ENCODE assay signal across 24 cellular contexts in genomic region chr12:105190530-105190929, GRCh38. TPM values are rescaled to one million over a fixed set of nuclear protein-coding genes. Genes with fewer than 3 reads are reported as not detected.
DNase-seq lines count a peak whose midpoint lies in the region; ATAC-seq and TF ChIP-seq lines count a peak whose summit lies in the region.
"Had no signal": no experiment of that assay in that cellular context is flagged by ENCODE, and none has a peak within 500 bp of the region (broad histone marks: within the 10 kb centered on the region; RNA-seq: fewer than 3 reads in every experiment).

No MANE protein-coding gene starts in this region.

- peak overlapping the region; percentile 9 for H3K27ac Mint-ChIP-seq in CD8-positive, alpha-beta T cell
- peak overlapping the region in 2 of 3 donors; percentile 11 to 57 for H3K27ac Mint-ChIP-seq in IgD-negative memory B cell
- peak overlapping the region; percentile 62 for H3K27ac Mint-ChIP-seq in endothelial cell (ENCODE audit: unreplicated experiment)
- H3K27ac Mint-ChIP-seq in neural crest cell (ENCODE audit: unreplicated experiment): peak overlapping the region; percentile 2

- H3K27me3 ChIP-seq in CD8-positive, alpha-beta T cell (ENCODE audit: insufficient read depth, low read length): no peaks in the 10 kb centered on the region
- no peaks in the 10 kb centered on the region for H3K27me3 ChIP-seq in lower lobe of right lung (ENCODE audit: low read depth)
- H3K27me3 ChIP-seq: brain microvascular endothelial cell, vagina had no signal

- DNase-seq in CD8-positive, alpha-beta T cell: no peak
- DNase-seq in endothelial cell (ENCODE audit: low spot score) (no peak), neural crest cell (ENCODE audit: low read depth, low spot score) (no peak), lower lobe of right lung (no peak)
- DNase-seq: activated CD8-positive, alpha-beta memory T cell treated with anti-CD3 and anti-CD28 coated beads for 24 hours; activated gamma-delta T cell treated with Interleukin-2 at 50 U/mL for 16 hours; brain microvascular endothelial cell; H9; hippocampal formation; NCI-H1436 treated with DMSO at 0.1 percent for 48 hours; NCI-H226; NCI-H69; PC-9; Right ventricle myocardium superior; small intestine; stimulated activated naive CD8-positive, alpha-beta T cell treated with anti-CD3 and anti-CD28 coated beads, Interleukin-15, amount 100 ng/mL, for 72 hours; T-helper 2 cell had no signal

- H3K4me1 ChIP-seq in CD8-positive, alpha-beta T cell (ENCODE audit: insufficient read depth, low read length): no peaks in the 10 kb centered on the region
- H3K4me1 ChIP-seq in lower lobe of right lung: no peaks in the 10 kb centered on the region
- H3K4me1 ChIP-seq: vagina had no signal

- H3K27ac ChIP-seq in CD8-positive, alpha-beta T cell (ENCODE audit: low read depth, low read length): no peak overlapping the region
- H3K27ac ChIP-seq in lower lobe of right lung: no peak overlapping the region
- H3K27ac ChIP-seq: brain microvascular endothelial cell, PC-9, thoracic aorta, vagina had no signal

- H3K27me3 Mint-ChIP-seq in CD8-positive, alpha-beta T cell (ENCODE audit: low read depth): no peaks in the 10 kb centered on the region
- H3K27me3 Mint-ChIP-seq in IgD-negative memory B cell (no peaks in the 10 kb centered on the region), endothelial cell (ENCODE audit: unreplicated experiment) (peaks cover 12% of the 10 kb centered on the region), neural crest cell (ENCODE audit: low read depth) (no peaks in the 10 kb centered on the region)
- H3K27me3 Mint-ChIP-seq: stimulated activated naive CD8-positive, alpha-beta T cell treated with anti-CD3 and anti-CD28 coated beads, Interleukin-15, amount 100 ng/mL, for 72 hours had no signal

- H3K4me3 Mint-ChIP-seq in CD8-positive, alpha-beta T cell: no peak overlapping the region
- H3K4me3 Mint-ChIP-seq in IgD-negative memory B cell (no peak overlapping the region), endothelial cell (ENCODE audit: unreplicated experiment) (no peak overlapping the region), neural crest cell (no peak overlapping the region)
- H3K4me3 Mint-ChIP-seq: H9; stimulated activated naive CD8-positive, alpha-beta T cell treated with anti-CD3 and anti-CD28 coated beads, Interleukin-15, amount 100 ng/mL, for 72 hours had no signal

- H3K9me3 ChIP-seq in CD8-positive, alpha-beta T cell (ENCODE audit: low read length): no peaks in the 10 kb centered on the region
- no peaks in the 10 kb centered on the region for H3K9me3 ChIP-seq in lower lobe of right lung
- H3K9me3 ChIP-seq: thoracic aorta, vagina had no signal

- no peaks in the 10 kb centered on the region for H3K9me3 Mint-ChIP-seq in CD8-positive, alpha-beta T cell
- H3K9me3 Mint-ChIP-seq in IgD-negative memory B cell (no peaks in the 10 kb centered on the region), endothelial cell (ENCODE audit: unreplicated experiment) (no peaks in the 10 kb centered on the region), neural crest cell (no peaks in the 10 kb centered on the region)
- H3K9me3 Mint-ChIP-seq: stimulated activated naive CD8-positive, alpha-beta T cell treated with anti-CD3 and anti-CD28 coated beads, Interleukin-15, amount 100 ng/mL, for 72 hours had no signal

- CTCF ChIA-PET in CD8-positive, alpha-beta T cell (lab: Charles Lee): interaction anchor here (1.0 kb wide), 1 partner anchor 11 kb away, joined by 3 read pairs; no protein-coding TSS in a partner anchor

- ATAC-seq in CD8-positive, alpha-beta T cell: no peak
- ATAC-seq in GM19467 (IDR thresholded peaks at IDR 0.05; ENCODE audit: unreplicated experiment) (no peak), HG02571 (IDR thresholded peaks at IDR 0.05; ENCODE audit: unreplicated experiment) (no peak), lower lobe of right lung (no peak)
- ATAC-seq: SK-N-SH treated with all-trans-retinoic acid at 6 μM for 48 hours had no signal

- no peak overlapping the region for H3K4me3 ChIP-seq in CD8-positive, alpha-beta T cell (ENCODE audit: low read depth, low read length)
- H3K4me3 ChIP-seq in lower lobe of right lung: no peak overlapping the region
- H3K4me3 ChIP-seq: lung, PC-9, thoracic aorta, vagina had no signal

- H3K36me3 Mint-ChIP-seq in CD8-positive, alpha-beta T cell: peaks cover 90% of the 10 kb centered on the region
- H3K36me3 Mint-ChIP-seq in IgD-negative memory B cell: peaks cover 5% of the 10 kb centered on the region
- H3K36me3 Mint-ChIP-seq in endothelial cell (ENCODE audit: low read depth, unreplicated experiment): peaks cover 65% of the 10 kb centered on the region
- peaks cover 50% of the 10 kb centered on the region for H3K36me3 Mint-ChIP-seq in neural crest cell (ENCODE audit: low read depth)

- POLR2A ChIA-PET in CD8-positive, alpha-beta T cell (lab: Charles Lee): interaction anchor here (1.2 kb wide), 1 partner anchor 15 kb away, joined by 4 read pairs; no protein-coding TSS in a partner anchor

- H3K36me3 ChIP-seq in CD8-positive, alpha-beta T cell (ENCODE audit: insufficient read depth, low read length): peaks cover 22% of the 10 kb centered on the region
- H3K36me3 ChIP-seq in lower lobe of right lung: peaks cover 98% of the 10 kb centered on the region

- intact Hi-C loops in CD8-positive, alpha-beta T cell (cut with DNase I, micrococcal nuclease): no loop called here
- intact Hi-C loops in lower lobe of right lung (cut with DNase I): no loop called here

- no peaks in the 10 kb centered on the region for H3K4me1 Mint-ChIP-seq in CD8-positive, alpha-beta T cell (ENCODE audit: low read depth)
- peaks cover 0 to 7% (median 4%) of the 10 kb centered on the region in 3 donors for H3K4me1 Mint-ChIP-seq in IgD-negative memory B cell
- H3K4me1 Mint-ChIP-seq in endothelial cell (ENCODE audit: unreplicated experiment): peaks cover 23% of the 10 kb centered on the region
- H3K4me1 Mint-ChIP-seq in neural crest cell: no peaks in the 10 kb centered on the region
- H3K4me1 Mint-ChIP-seq: H9; stimulated activated naive CD8-positive, alpha-beta T cell treated with anti-CD3 and anti-CD28 coated beads, Interleukin-15, amount 100 ng/mL, for 72 hours had no signal

- TF ChIP-seq CTCF in CD8-positive, alpha-beta T cell (IDR thresholded peaks at IDR 0.05): no peak
- TF ChIP-seq CTCF in endothelial cell (IDR thresholded peaks at IDR 0.05; ENCODE audit: unreplicated experiment): no peak
- TF ChIP-seq CTCF in neural crest cell (conservative IDR thresholded peaks at IDR 0.05): no peak
- no peak for TF ChIP-seq CTCF in lower lobe of right lung (IDR thresholded peaks at IDR 0.05)

RNA-seq across cellular contexts. Expression of gene APPL2, which starts 45.4 kb away (rescaled TPM):
- 10 to 100 TPM; 53.1 to 60.6 TPM for total RNA-seq in CD8-positive, alpha-beta T cell
- polyA plus RNA-seq in IgD-negative memory B cell: 10.0 TPM
- total RNA-seq in endothelial cell (ENCODE audit: unreplicated experiment) (44.7 TPM), neural crest cell (51.2 and 51.8 TPM in 2 replicates), lower lobe of right lung (34.0 TPM)

Comparison
In these comparisons a context has a peak if more than half of its experiments do, and no peak if none do; other contexts are left out.
1. H3K27ac Mint-ChIP-seq: peak in every context shown above with its lines; median percentile 62 in endothelial cell; 34 in IgD-negative memory B cell; 9 in CD8-positive, alpha-beta T cell; 2 in neural crest cell.